17 cellular contexts compared by ENCODE assay signal in the genomic region with DNA sequence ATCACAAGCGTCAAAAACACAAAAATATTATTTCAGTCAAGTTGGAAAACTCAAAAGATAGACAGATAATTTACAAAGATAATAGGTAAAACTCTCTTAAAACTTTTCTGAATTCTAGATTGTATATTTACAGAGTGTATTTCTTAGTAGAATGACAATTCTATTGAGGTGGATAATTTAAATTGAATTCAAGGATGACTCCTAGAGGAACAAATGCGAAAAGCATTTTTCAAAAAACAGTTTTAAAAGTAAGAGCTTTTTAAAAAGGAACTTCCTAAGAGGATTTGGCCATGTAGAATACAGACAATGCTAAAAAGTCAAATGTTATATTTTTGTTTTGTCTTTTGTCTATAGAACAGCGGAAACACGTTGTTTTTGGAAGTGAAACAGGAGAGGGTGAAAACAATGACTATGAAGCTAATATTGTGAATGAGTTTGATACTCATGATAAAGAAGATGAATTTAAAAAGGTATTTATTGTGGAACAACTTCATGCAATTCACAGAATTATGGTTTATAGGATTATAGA.
DNase-seq lines count a peak whose midpoint lies in the region; ATAC-seq, FAIRE-seq and TF ChIP-seq lines count a peak whose summit lies in the region.
"Had no signal": no experiment of that assay in that cellular context is flagged by ENCODE, and none has a peak within 500 bp of the region (broad histone marks: within the 10 kb centered on the region; RNA-seq: fewer than 3 reads in every experiment).

No MANE protein-coding gene starts in this region.

- H3K27me3 Mint-ChIP-seq in T-cell: peaks cover 41 to 54% of the 10 kb centered on the region in 2 donors

- no peaks in the 10 kb centered on the region for H4K20me1 ChIP-seq in endothelial cell of umbilical vein (replicated peaks; ENCODE audit: control insufficient read depth, extremely low read depth, insufficient read depth, low read length)

- H3K27me3 ChIP-seq in endothelial cell of umbilical vein (ENCODE audit: control insufficient read depth in 2 of 2, insufficient read depth in 2 of 2, low read length in 2 of 2): no peaks in the 10 kb centered on the region
- H3K27me3 ChIP-seq: BE2C had no signal

- no peak for TF ChIP-seq POLR2A in endothelial cell of umbilical vein (IDR thresholded peaks at IDR 0.05; ENCODE audit: low read depth, low read length)

- intact Hi-C loops in endothelial cell of umbilical vein (cut with micrococcal nuclease): loop anchor here (1.0 kb wide), 1 partner anchor 8 kb away; no protein-coding TSS in a partner anchor

- no peaks in the 10 kb centered on the region for H3K9me3 ChIP-seq in endothelial cell of umbilical vein (replicated peaks; ENCODE audit: control insufficient read depth, insufficient read depth, low read length)
- H3K9me3 ChIP-seq: BE2C had no signal

- H3K79me2 ChIP-seq in endothelial cell of umbilical vein (ENCODE audit: control insufficient read depth, insufficient read depth, low read length): no peaks in the 10 kb centered on the region

- no peaks in the 10 kb centered on the region for H3K9me1 ChIP-seq in endothelial cell of umbilical vein (replicated peaks; ENCODE audit: control insufficient read depth, extremely low read depth, insufficient read depth, low read length)

- TF ChIP-seq CTCF in LNCAP (IDR thresholded peaks at IDR 0.05) (peak; percentile 13; the same call in 1 of the 2 replicates), VCaP (conservative IDR thresholded peaks at IDR 0.05) (peak; percentile 22; the same call in 1 of the 2 replicates), endothelial cell of umbilical vein (IDR thresholded peaks at IDR 0.05; ENCODE audit: extremely low read depth in 1 of 2, insufficient read depth in 1 of 2, low read depth in 1 of 2, low read length in 2 of 2) (no peak)

- BruUV-seq in endothelial cell of umbilical vein (replicated peaks; lab: Mats Ljungman, UMichigan): no TSS peak

- no peaks in the 10 kb centered on the region for H3K36me3 ChIP-seq in endothelial cell of umbilical vein (ENCODE audit: control insufficient read depth in 2 of 2, extremely low read depth in 1 of 2, insufficient read depth in 2 of 2, low read length in 2 of 2)
- H3K36me3 ChIP-seq: BE2C had no signal

- POLR2A ChIA-PET in endothelial cell of umbilical vein (lab: Charles Lee) (interaction anchor here (0.6 kb wide), 1 partner anchor 14 kb away, joined by 3 read pairs; no protein-coding TSS in a partner anchor), T-cell (lab: Charles Lee) (no interaction called here)

- dilution Hi-C loops in endothelial cell of umbilical vein (cut with MboI; ENCODE audit: extremely low pct_ligation_motif_present, low sequenced_read_pairs): no loop called here

- no peak overlapping the region for H3K4me3 ChIP-seq in endothelial cell of umbilical vein (replicated peaks in 1 of 3; ENCODE audit: insufficient read depth in 1 of 3, low read depth in 1 of 3, low read length in 3 of 3)
- H3K4me3 ChIP-seq: SK-N-MC had no signal

- no peaks in the 10 kb centered on the region for H3K36me3 Mint-ChIP-seq in T-cell
- H3K36me3 Mint-ChIP-seq: CD4-positive, CD25-positive, alpha-beta regulatory T cell had no signal

- no peak overlapping the region for H2AFZ ChIP-seq in endothelial cell of umbilical vein (ENCODE audit: low read depth, low read length)

- H3K27ac ChIP-seq in VCaP (peak overlapping the region; percentile 81), endothelial cell of umbilical vein (ENCODE audit: insufficient read depth, low read depth, low read length) (peak overlapping the region; percentile 4)
- H3K27ac ChIP-seq: SK-N-MC had no signal

- CTCF ChIA-PET in endothelial cell of umbilical vein (lab: Charles Lee): interaction anchor here (0.6 to 4.0 kb wide), 33 partner anchors 9 to 771 kb away, joined by 3 to 38 read pairs (median 4); partner anchors contain the start of gene GLO1
- CTCF ChIA-PET in T-cell (lab: Charles Lee): no interaction called here

- FAIRE-seq in A204.1 (lab: Jason Lieb, UNC): peak; percentile 56
- peak; percentile 21 for FAIRE-seq in endothelial cell of umbilical vein (lab: Jason Lieb, UNC)
- FAIRE-seq: H54, HTR-8/SVneo had no signal

- ATAC-seq in HG03571 (IDR thresholded peaks at IDR 0.05; ENCODE audit: unreplicated experiment): no peak
- ATAC-seq in T-cell (replicated peaks in 1 of 4): no peak

- H3K4me1 ChIP-seq in endothelial cell of umbilical vein (ENCODE audit: control insufficient read depth, extremely low read depth, insufficient read depth, low read length): peaks cover 23% of the 10 kb centered on the region

- peak overlapping the region; percentile 50 for H3K4me2 ChIP-seq in endothelial cell of umbilical vein (ENCODE audit: insufficient read depth, low read length)

- DNase-seq in endothelial cell of umbilical vein (ENCODE audit: low read depth, low spot score): peak; percentile 80
- no peak for DNase-seq in AG08395 (ENCODE audit: low spot score)
- no peak for DNase-seq in amygdala (lab: John Stamatoyannopoulos, UW)
- DNase-seq in T-cell: no peak
- DNase-seq: BE2C; CD4-positive, CD25-positive, alpha-beta regulatory T cell; DMS79; KG1; NCI-H1105; NCI-H2029 treated with DMSO at 0.1 percent for 48 hours had no signal

- peak overlapping the region; percentile 8 for H3K9ac ChIP-seq in endothelial cell of umbilical vein (replicated peaks; ENCODE audit: extremely low read depth, insufficient read depth, low read length)

- no peak overlapping the region for H3K4me3 Mint-ChIP-seq in T-cell
- H3K4me3 Mint-ChIP-seq: CD4-positive, CD25-positive, alpha-beta regulatory T cell had no signal

- no peaks in the 10 kb centered on the region for H3K9me3 Mint-ChIP-seq in T-cell
- H3K9me3 Mint-ChIP-seq: CD4-positive, CD25-positive, alpha-beta regulatory T cell had no signal

- H3K4me1 Mint-ChIP-seq in T-cell: no peaks in the 10 kb centered on the region
- H3K4me1 Mint-ChIP-seq: CD4-positive, CD25-positive, alpha-beta regulatory T cell had no signal

- no peak overlapping the region for H3K27ac Mint-ChIP-seq in T-cell
- H3K27ac Mint-ChIP-seq: CD4-positive, CD25-positive, alpha-beta regulatory T cell had no signal

TF ChIP-seq in endothelial cell of umbilical vein, 7 proteins besides CTCF, POLR2A, EP300 and RAD21:
- no peak for TF ChIP-seq FOS (IDR thresholded peaks at IDR 0.05; ENCODE audit: borderline replicate concordance, insufficient read depth, low read length)
- TF ChIP-seq POLR2AphosphoS5 (IDR thresholded peaks at IDR 0.05; ENCODE audit: insufficient read depth, low read depth, low read length): no peak
- no peak for TF ChIP-seq JUN (IDR thresholded peaks at IDR 0.05; ENCODE audit: borderline replicate concordance, insufficient read depth, insufficient read length, low read depth)
- no peak for TF ChIP-seq EZH2 (IDR thresholded peaks at IDR 0.05; ENCODE audit: borderline replicate concordance, low read depth, low read length, severe bottlenecking)
- TF ChIP-seq MYC (IDR thresholded peaks at IDR 0.05; ENCODE audit: low read depth, low read length): no peak
- no peak for TF ChIP-seq GATA2 (IDR thresholded peaks at IDR 0.05; ENCODE audit: insufficient read depth, insufficient read length, low read depth, low read length)
- TF ChIP-seq, protein P1, sequence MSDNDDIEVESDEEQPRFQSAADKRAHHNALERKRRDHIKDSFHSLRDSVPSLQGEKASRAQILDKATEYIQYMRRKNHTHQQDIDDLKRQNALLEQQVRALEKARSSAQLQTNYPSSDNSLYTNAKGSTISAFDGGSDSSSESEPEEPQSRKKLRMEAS (IDR thresholded peaks at IDR 0.05; ENCODE audit: insufficient read depth, insufficient read length): no peak

Comparison
In these comparisons a context has a peak if more than half of its experiments do, and no peak if none do; other contexts are left out.
1. CTCF ChIP-seq: peak in LNCAP (single experiment) and VCaP (single experiment); none in endothelial cell of umbilical vein (0 of 2).